20 cellular contexts compared by ENCODE assay signal in genomic region chr1:234728740-234729139, GRCh38.
DNase-seq lines count a peak whose midpoint lies in the region; TF ChIP-seq lines count a peak whose summit lies in the region.
"Had no signal": no experiment of that assay in that cellular context is flagged by ENCODE, and none has a peak within 500 bp of the region (broad histone marks: within the 10 kb centered on the region; RNA-seq: fewer than 3 reads in every experiment).

No MANE protein-coding gene starts in this region.

- H3K4me1 Mint-ChIP-seq in activated CD4-positive, alpha-beta T cell treated with anti-CD3 and anti-CD28 coated beads, Interleukin-2, amount 10 ng/mL, durations not matched to agents 24 days and 14 days: peaks cover 88% of the 10 kb centered on the region
- H3K4me1 Mint-ChIP-seq in activated T-helper 1 cell treated with anti-CD3 and anti-CD28 coated beads, Interleukin-12 subunit alpha, Interleukin-12 subunit beta, Interleukin-2, Interleukin-4 antibody, amounts not matched to agents 30 ng/mL and 10 ng/mL and 1 ng/mL, durations not matched to agents 14 hours and 24 hours and 36 hours (ENCODE audit: low read depth): peaks cover 89% of the 10 kb centered on the region

- no peaks in the 10 kb centered on the region for H3K27me3 ChIP-seq in mesenchymal stem cell (ENCODE audit: control insufficient read depth in 1 of 2, insufficient read depth in 1 of 2, low read length in 2 of 2)
- H3K27me3 ChIP-seq in smooth muscle cell (ENCODE audit: low read depth): no peaks in the 10 kb centered on the region
- H3K27me3 ChIP-seq in esophagus squamous epithelium: no peaks in the 10 kb centered on the region
- H3K27me3 ChIP-seq: foreskin keratinocyte had no signal

- WGBS in mesenchymal stem cell: 94% methylated on average over 10 of the region's 12 CpGs
- WGBS in smooth muscle cell (ENCODE audit: low lambda C conversion rate): 92% methylated on average over 12 of the region's 12 CpGs
- WGBS in esophagus squamous epithelium, 2 donors: 95% methylated on average over 7 to 8 of the region's 12 CpGs

- H4K8ac ChIP-seq in mesenchymal stem cell (ENCODE audit: low read length): peak overlapping the region; percentile 27

- H3K27me3 Mint-ChIP-seq in activated CD4-positive, alpha-beta T cell treated with anti-CD3 and anti-CD28 coated beads, Interleukin-2, amount 10 ng/mL, durations not matched to agents 24 days and 14 days: peaks cover 2% of the 10 kb centered on the region
- H3K27me3 Mint-ChIP-seq in activated T-helper 1 cell treated with anti-CD3 and anti-CD28 coated beads, Interleukin-12 subunit alpha, Interleukin-12 subunit beta, Interleukin-2, Interleukin-4 antibody, amounts not matched to agents 30 ng/mL and 10 ng/mL and 1 ng/mL, durations not matched to agents 14 hours and 24 hours and 36 hours (ENCODE audit: insufficient read depth): peaks cover 4% of the 10 kb centered on the region
- H3K27me3 Mint-ChIP-seq: stimulated activated naive CD8-positive, alpha-beta T cell treated with anti-CD3 and anti-CD28 coated beads, Interleukin-15, Interleukin-2, amounts not matched to agents 100 ng/mL and 50 ng/mL, for 24 hours had no signal

- H2BK120ac ChIP-seq in mesenchymal stem cell (ENCODE audit: low read depth, low read length): no peak overlapping the region

- H3K4me1 ChIP-seq in mesenchymal stem cell (ENCODE audit: control insufficient read depth, insufficient read depth, low read depth, low read length): peaks cover 39% of the 10 kb centered on the region
- H3K4me1 ChIP-seq in smooth muscle cell (ENCODE audit: low read depth): peaks cover 34% of the 10 kb centered on the region
- H3K4me1 ChIP-seq in esophagus squamous epithelium: peaks cover 38 to 71% (median 52%) of the 10 kb centered on the region in 3 donors

- H3K9me3 ChIP-seq in mesenchymal stem cell (ENCODE audit: control insufficient read depth, low read length) (no peaks in the 10 kb centered on the region), smooth muscle cell (replicated peaks; ENCODE audit: low read depth) (no peaks in the 10 kb centered on the region), esophagus squamous epithelium (no peaks in the 10 kb centered on the region)
- H3K9me3 ChIP-seq: Caco-2, prostate gland, SK-N-SH had no signal

- H3K9ac ChIP-seq in mesenchymal stem cell (ENCODE audit: low read length) (no peak overlapping the region), smooth muscle cell (ENCODE audit: low read depth) (no peak overlapping the region)
- H3K9ac ChIP-seq: SK-N-SH had no signal

- no peak for DNase-seq in activated CD4-positive, alpha-beta T cell treated with anti-CD3 and anti-CD28 coated beads, Interleukin-2, amount 10 ng/mL, durations not matched to agents 24 days and 14 days
- no peak for DNase-seq in activated CD4-positive, alpha-beta T cell treated with anti-CD3 and anti-CD28 coated beads for 48 hours
- no peak for DNase-seq in activated T-helper 1 cell treated with anti-CD3 and anti-CD28 coated beads, Interleukin-12 subunit alpha, Interleukin-12 subunit beta, Interleukin-2, Interleukin-4 antibody, amounts not matched to agents 30 ng/mL and 10 ng/mL and 1 ng/mL, durations not matched to agents 14 hours and 24 hours and 36 hours (ENCODE audit: low spot score)
- no peak for DNase-seq in mesenchymal stem cell
- no peak for DNase-seq in smooth muscle cell (lab: John Stamatoyannopoulos, UW; ENCODE audit: unreplicated experiment)
- no peak for DNase-seq in NCI-H1092 (lab: John Stamatoyannopoulos, UW)
- DNase-seq in HuH-7 (ENCODE audit: low spot score): no peak
- DNase-seq in esophagus squamous epithelium (lab: John Stamatoyannopoulos, UW): no peak
- DNase-seq: 8988T; Caco-2; foreskin keratinocyte; natural killer cell; NCI-H1417; NCI-H2107; NCI-H510A; SK-N-SH; stimulated activated CD4-positive, alpha-beta T cell treated with anti-CD3 and anti-CD28 coated beads, Interleukin-4, amount 100 ng/mL, for 24 hours had no signal

- intact Hi-C loops in activated CD4-positive, alpha-beta T cell treated with anti-CD3 and anti-CD28 coated beads, Interleukin-2, amount 10 ng/mL, durations not matched to agents 24 days and 14 days (cut with micrococcal nuclease): no loop called here
- intact Hi-C loops in activated T-helper 1 cell treated with anti-CD3 and anti-CD28 coated beads, Interleukin-12 subunit alpha, Interleukin-12 subunit beta, Interleukin-2, Interleukin-4 antibody, amounts not matched to agents 30 ng/mL and 10 ng/mL and 1 ng/mL, durations not matched to agents 14 hours and 24 hours and 36 hours (cut with micrococcal nuclease): no loop called here
- intact Hi-C loops in esophagus squamous epithelium (cut with DNase I): loop anchor here (10.0 kb wide), 2 partner anchors 246 to 356 kb away; no protein-coding TSS in a partner anchor

- H3F3A ChIP-seq in smooth muscle cell (ENCODE audit: low read depth): peaks cover 54% of the 10 kb centered on the region

- H3K14ac ChIP-seq in mesenchymal stem cell (ENCODE audit: low read length in 2 of 2): peak overlapping the region in 1 of 2 experiments; percentile 44

- peak overlapping the region; percentile 13 to 77 for H3K18ac ChIP-seq in mesenchymal stem cell (ENCODE audit: low read depth in 1 of 2, low read length in 2 of 2)

- H3K79me2 ChIP-seq in smooth muscle cell (ENCODE audit: low read depth): no peaks in the 10 kb centered on the region

- H3K36me3 ChIP-seq in mesenchymal stem cell (ENCODE audit: control insufficient read depth in 1 of 2, insufficient read depth in 2 of 2, low read depth in 1 of 2, low read length in 2 of 2) (no peaks in the 10 kb centered on the region), smooth muscle cell (ENCODE audit: low read depth) (no peaks in the 10 kb centered on the region), esophagus squamous epithelium (no peaks in the 10 kb centered on the region)
- H3K36me3 ChIP-seq: prostate gland had no signal

- peak overlapping the region; percentile 1 to 24 for H3K4ac ChIP-seq in mesenchymal stem cell (ENCODE audit: low read depth in 1 of 2, low read length in 2 of 2)

- H4K20me1 ChIP-seq in smooth muscle cell (ENCODE audit: low read depth): no peaks in the 10 kb centered on the region

- H2AK5ac ChIP-seq in mesenchymal stem cell (ENCODE audit: low read length, severe bottlenecking): peak overlapping the region; percentile 78

- H3K4me2 ChIP-seq in mesenchymal stem cell (ENCODE audit: low read length, poor library complexity, severe bottlenecking): no peak overlapping the region
- H3K4me2 ChIP-seq in smooth muscle cell: no peak overlapping the region
- H3K4me2 ChIP-seq: SK-N-SH had no signal

- no peak overlapping the region for H3K4me3 Mint-ChIP-seq in activated CD4-positive, alpha-beta T cell treated with anti-CD3 and anti-CD28 coated beads, Interleukin-2, amount 10 ng/mL, durations not matched to agents 24 days and 14 days
- H3K4me3 Mint-ChIP-seq in activated T-helper 1 cell treated with anti-CD3 and anti-CD28 coated beads, Interleukin-12 subunit alpha, Interleukin-12 subunit beta, Interleukin-2, Interleukin-4 antibody, amounts not matched to agents 30 ng/mL and 10 ng/mL and 1 ng/mL, durations not matched to agents 14 hours and 24 hours and 36 hours: no peak overlapping the region
- H3K4me3 Mint-ChIP-seq: natural killer cell; stimulated activated naive CD8-positive, alpha-beta T cell treated with anti-CD3 and anti-CD28 coated beads, Interleukin-15, Interleukin-2, amounts not matched to agents 100 ng/mL and 50 ng/mL, for 24 hours had no signal

- no peak overlapping the region for H3K27ac ChIP-seq in mesenchymal stem cell (ENCODE audit: low read length, poor library complexity, severe bottlenecking)
- H3K27ac ChIP-seq in smooth muscle cell (ENCODE audit: low read depth): peak overlapping the region; percentile 98
- peak overlapping the region in 2 of 4 donors; percentile 94 to 95 for H3K27ac ChIP-seq in esophagus squamous epithelium
- H3K27ac ChIP-seq: foreskin keratinocyte had no signal

- H2BK5ac ChIP-seq in mesenchymal stem cell (ENCODE audit: low read depth, low read length, poor library complexity, severe bottlenecking): no peak overlapping the region

- H3K36me3 Mint-ChIP-seq in activated CD4-positive, alpha-beta T cell treated with anti-CD3 and anti-CD28 coated beads, Interleukin-2, amount 10 ng/mL, durations not matched to agents 24 days and 14 days (ENCODE audit: low read depth): peaks cover 5% of the 10 kb centered on the region
- peaks cover 5% of the 10 kb centered on the region for H3K36me3 Mint-ChIP-seq in activated T-helper 1 cell treated with anti-CD3 and anti-CD28 coated beads, Interleukin-12 subunit alpha, Interleukin-12 subunit beta, Interleukin-2, Interleukin-4 antibody, amounts not matched to agents 30 ng/mL and 10 ng/mL and 1 ng/mL, durations not matched to agents 14 hours and 24 hours and 36 hours (ENCODE audit: low read depth)
- H3K36me3 Mint-ChIP-seq: natural killer cell had no signal

- no peaks in the 10 kb centered on the region for H3K79me1 ChIP-seq in mesenchymal stem cell (replicated peaks; ENCODE audit: low read length, poor library complexity, severe bottlenecking)

- H3K9me3 Mint-ChIP-seq in activated CD4-positive, alpha-beta T cell treated with anti-CD3 and anti-CD28 coated beads, Interleukin-2, amount 10 ng/mL, durations not matched to agents 24 days and 14 days: no peaks in the 10 kb centered on the region
- no peaks in the 10 kb centered on the region for H3K9me3 Mint-ChIP-seq in activated T-helper 1 cell treated with anti-CD3 and anti-CD28 coated beads, Interleukin-12 subunit alpha, Interleukin-12 subunit beta, Interleukin-2, Interleukin-4 antibody, amounts not matched to agents 30 ng/mL and 10 ng/mL and 1 ng/mL, durations not matched to agents 14 hours and 24 hours and 36 hours
- H3K9me3 Mint-ChIP-seq: natural killer cell; stimulated activated naive CD8-positive, alpha-beta T cell treated with anti-CD3 and anti-CD28 coated beads, Interleukin-15, Interleukin-2, amounts not matched to agents 100 ng/mL and 50 ng/mL, for 24 hours had no signal

- H2AFZ ChIP-seq in mesenchymal stem cell (ENCODE audit: low read depth, low read length): no peak overlapping the region
- no peak overlapping the region for H2AFZ ChIP-seq in smooth muscle cell (ENCODE audit: low read depth)

- peak overlapping the region; percentile 25 for H4K91ac ChIP-seq in mesenchymal stem cell (ENCODE audit: low read length)

- TF ChIP-seq CTCF in smooth muscle cell (IDR thresholded peaks at IDR 0.05; ENCODE audit: borderline replicate concordance, insufficient read depth, poor library complexity, severe bottlenecking): no peak
- no peak for TF ChIP-seq CTCF in esophagus squamous epithelium (IDR thresholded peaks at IDR 0.05)

- peak overlapping the region; percentile 91 for H2BK15ac ChIP-seq in mesenchymal stem cell (ENCODE audit: low read depth, poor library complexity, severe bottlenecking)

- no peak overlapping the region for H3K23ac ChIP-seq in mesenchymal stem cell (ENCODE audit: low read length in 2 of 2)

- no peak for TF ChIP-seq POLR2A in esophagus squamous epithelium (IDR thresholded peaks at IDR 0.05)

- H2BK12ac ChIP-seq in mesenchymal stem cell (ENCODE audit: low read length in 2 of 2): peak overlapping the region; percentile 37 to 60

- no peak overlapping the region for H3K4me3 ChIP-seq in mesenchymal stem cell (ENCODE audit: insufficient read depth in 1 of 2, low read depth in 1 of 2, low read length in 2 of 2)
- no peak overlapping the region for H3K4me3 ChIP-seq in smooth muscle cell
- no peak overlapping the region for H3K4me3 ChIP-seq in esophagus squamous epithelium
- H3K4me3 ChIP-seq: prostate gland, skin epidermis had no signal

- peak overlapping the region; percentile 96 for H3K27ac Mint-ChIP-seq in activated CD4-positive, alpha-beta T cell treated with anti-CD3 and anti-CD28 coated beads, Interleukin-2, amount 10 ng/mL, durations not matched to agents 24 days and 14 days
- peak overlapping the region; percentile 25 for H3K27ac Mint-ChIP-seq in activated T-helper 1 cell treated with anti-CD3 and anti-CD28 coated beads, Interleukin-12 subunit alpha, Interleukin-12 subunit beta, Interleukin-2, Interleukin-4 antibody, amounts not matched to agents 30 ng/mL and 10 ng/mL and 1 ng/mL, durations not matched to agents 14 hours and 24 hours and 36 hours
- H3K27ac Mint-ChIP-seq: natural killer cell had no signal
